In the genomic region with DNA sequence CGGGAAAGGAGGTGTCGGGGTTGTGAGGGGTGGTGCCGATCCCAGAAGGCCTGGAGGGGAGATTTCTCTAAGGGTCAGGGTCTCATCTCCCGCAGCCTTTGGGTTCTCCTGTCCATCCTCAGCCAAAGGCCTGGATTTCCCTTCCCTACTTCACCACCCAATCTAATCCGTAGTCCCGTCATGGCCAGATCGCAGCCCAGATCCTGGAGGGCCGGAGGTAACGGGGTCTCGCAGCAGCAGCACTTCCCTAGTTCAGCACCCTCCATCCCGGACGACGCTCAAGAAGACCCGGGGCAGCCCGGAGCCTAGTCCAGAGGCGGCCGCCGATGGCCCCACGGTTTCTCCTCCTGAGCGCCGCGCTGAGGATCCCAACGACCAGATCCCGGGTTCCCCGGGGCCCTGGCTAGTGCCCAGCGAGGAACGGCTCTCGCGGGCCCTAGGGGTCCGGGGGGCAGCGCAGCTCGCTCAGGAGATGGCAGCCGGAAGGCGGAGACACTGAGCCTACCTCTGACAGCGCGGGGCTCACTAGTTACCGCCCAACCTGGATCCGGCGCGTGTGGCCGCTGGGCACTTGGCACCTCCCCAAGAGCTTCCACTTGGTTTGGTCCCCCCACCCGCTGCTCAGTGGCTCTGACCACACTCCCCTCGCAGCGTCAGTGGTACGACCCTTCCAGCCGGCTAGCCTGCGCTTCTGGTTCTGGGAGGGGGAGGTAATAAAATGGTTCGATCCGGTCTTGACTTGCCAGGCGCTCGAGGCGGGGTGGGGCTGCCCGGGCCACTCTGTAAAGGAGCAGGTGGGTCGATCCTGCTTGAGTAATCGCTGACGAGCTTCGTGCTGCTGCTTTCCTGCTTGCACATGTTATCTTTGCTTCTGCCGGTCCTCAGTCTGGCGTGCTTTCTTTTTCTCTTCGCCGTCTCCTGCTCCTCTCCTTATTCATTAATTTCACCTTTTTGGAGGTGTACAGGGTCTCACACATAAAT, we compare ENCODE assay signal across 7 cellular contexts. TPM values are rescaled to one million over a fixed set of nuclear protein-coding genes. Genes with fewer than 3 reads are reported as not detected.
A peak's percentile ranks its signal among the peaks of the same experiment; 100 is the strongest.
DNase-seq lines count a peak whose midpoint lies in the region; ATAC-seq and TF ChIP-seq lines count a peak whose summit lies in the region.

No MANE protein-coding gene starts in this region.

- no peaks in the 10 kb centered on the region for H3K27me3 ChIP-seq in adrenal gland
- no peaks in the 10 kb centered on the region for H3K27me3 ChIP-seq in psoas muscle (ENCODE audit: insufficient read depth in 3 of 3, low read length in 2 of 3)

- intact Hi-C loops in adrenal gland (cut with DNase I) = no loop called here
- intact Hi-C loops in left cardiac atrium (cut with DNase I) = no loop called here
- intact Hi-C loops in psoas muscle (cut with DNase I) = no loop called here

- ATAC-seq in left cardiac atrium = peak; percentile 44 to 46
- ATAC-seq in psoas muscle = peak; percentile 41 to 63 (median 58)

- H3K36me3 ChIP-seq in KOPT-K1 (ENCODE audit: insufficient read depth, low read length) = no peaks in the 10 kb centered on the region
- no peaks in the 10 kb centered on the region for H3K36me3 ChIP-seq in adrenal gland (replicated peaks in 1 of 2)
- H3K36me3 ChIP-seq in psoas muscle (ENCODE audit: insufficient read depth in 1 of 2, low read depth in 1 of 2) = no peaks in the 10 kb centered on the region

- peaks cover 6% of the 10 kb centered on the region in 2 donors for H3K4me1 ChIP-seq in adrenal gland (replicated peaks in 1 of 2)
- no peaks in the 10 kb centered on the region for H3K4me1 ChIP-seq in psoas muscle

- H3K27ac ChIP-seq in KOPT-K1 (ENCODE audit: low read depth, low read length, poor library complexity, severe bottlenecking) (peak overlapping the region; percentile 78), adrenal gland (peak overlapping the region; percentile 86 to 92 (median 90)), psoas muscle (peak overlapping the region; percentile 93)

- peak overlapping the region in 2 of 4 donors; percentile 8 to 38 for H3K4me3 ChIP-seq in adrenal gland
- peak overlapping the region; percentile 67 for H3K4me3 ChIP-seq in psoas muscle

- 12 to 64% (median 28%) methylated on average over 7 to 61 of the region's 61 CpGs for WGBS in adrenal gland, 4 donors
- 5 to 37% (median 14%) methylated on average over 38 to 61 of the region's 61 CpGs for WGBS in psoas muscle, 3 donors

- TF ChIP-seq CTCF in adrenal gland (IDR thresholded peaks at IDR 0.05) (peak in 4 of 6 experiments; percentile 17 to 37 (median 20)), psoas muscle (IDR thresholded peaks at IDR 0.05) (peak; percentile 27)

- DNase-seq in SW 1271 (lab: John Stamatoyannopoulos, UW) (peak; percentile 65 to 79), adrenal gland (peak; percentile 84 to 95 (median 91)), left cardiac atrium (peak; percentile 83), psoas muscle (peak; percentile 80 to 91), DMS114 treated with DMSO at 0.1 percent for 48 hours (lab: John Stamatoyannopoulos, UW; ENCODE audit: unreplicated experiment) (no peak)

- H3K9me3 ChIP-seq in KOPT-K1 (ENCODE audit: insufficient read depth, low read length, poor library complexity, severe bottlenecking) = no peaks in the 10 kb centered on the region
- H3K9me3 ChIP-seq in adrenal gland (replicated peaks in 1 of 3) = no peaks in the 10 kb centered on the region
- no peaks in the 10 kb centered on the region for H3K9me3 ChIP-seq in psoas muscle

- TF ChIP-seq POLR2A in GM19099 (IDR thresholded peaks at IDR 0.05; ENCODE audit: extremely low read depth, insufficient read length, low read depth) = peak; percentile 42
- TF ChIP-seq POLR2A in adrenal gland (IDR thresholded peaks at IDR 0.05) = peak in 1 of 2 donors; percentile 48

RNA-seq across cellular contexts. Expression of gene MAGIX, which starts 3.6 kb away (rescaled TPM):
- total RNA-seq in adrenal gland = 10 to 100 TPM in 1 of 8 donors, 1 to 10 TPM in 7; 2.2 to 16.2 (median 2.9) TPM
- 1 to 10 TPM in 2 of 3 donors, under 1 TPM in 1; 0.59 to 8.4 (median 7.6) TPM for polyA plus RNA-seq in adrenal gland
- total RNA-seq in left cardiac atrium = 1 to 10 TPM; 7.7 to 7.9 TPM
- 1 to 10 TPM; 2.9 to 3.7 (median 3.5) TPM for total RNA-seq in psoas muscle
- polyA plus RNA-seq in psoas muscle = 1 to 10 TPM; 5.2 to 8.0 (median 5.3) TPM

RNA-seq across cellular contexts. Expression of gene PLP2, which starts 5.5 kb away (rescaled TPM):
- total RNA-seq in adrenal gland (100 to 1,000 TPM in 5 of 8 donors, 10 to 100 TPM in 3; 52.1 to 304 (median 152) TPM), left cardiac atrium (100 to 1,000 TPM in 1 of 2 donors, 10 to 100 TPM in 1; 97.5 to 114 TPM), psoas muscle (10 to 100 TPM; 17.8 to 80.7 (median 74.0) TPM)
- polyA plus RNA-seq in adrenal gland (100 to 1,000 TPM in 2 of 3 donors, 10 to 100 TPM in 1; 78.2 to 724 (median 324) TPM), psoas muscle (100 to 1,000 TPM in 2 of 3 donors, 10 to 100 TPM in 1; 76.5 to 320 (median 113) TPM)

RNA-seq across cellular contexts. Expression of gene PRICKLE3, which starts 20.0 kb away (rescaled TPM):
- 10 to 100 TPM in 7 of 8 donors, 1 to 10 TPM in 1; 6.3 to 46.8 (median 13.2) TPM for total RNA-seq in adrenal gland
- polyA plus RNA-seq in adrenal gland = 10 to 100 TPM in 1 of 3 donors, 1 to 10 TPM in 2; 5.7 to 10.9 (median 6.6) TPM
- total RNA-seq in left cardiac atrium = 10 to 100 TPM in 1 of 2 donors, 1 to 10 TPM in 1; 9.9 to 14.8 TPM
- 10 to 100 TPM; 14.1 to 17.6 (median 16.3) TPM for total RNA-seq in psoas muscle
- 10 to 100 TPM in 2 of 3 donors, 1 to 10 TPM in 1; 7.5 to 23.6 (median 18.1) TPM for polyA plus RNA-seq in psoas muscle

RNA-seq across cellular contexts. Expression of gene SYP, which starts 33.8 kb away (rescaled TPM):
- total RNA-seq in adrenal gland (10 to 100 TPM in 7 of 8 donors, 1 to 10 TPM in 1; 6.8 to 52.3 (median 18.3) TPM), left cardiac atrium (1 to 10 TPM; 1.8 to 2.8 TPM), psoas muscle (1 to 10 TPM in 2 of 4 donors, under 1 TPM in 2; 0.37 to 1.2 (median 0.83) TPM)
- polyA plus RNA-seq in adrenal gland (10 to 100 TPM; 18.6 to 73.1 (median 61.4) TPM), psoas muscle (1 to 10 TPM in 2 of 3 donors, under 1 TPM in 1; 0.76 to 1.6 (median 1.4) TPM)

RNA-seq across cellular contexts. Expression of gene GPKOW, which starts 42.7 kb away (rescaled TPM):
- total RNA-seq in adrenal gland = 10 to 100 TPM; 21.5 to 58.4 (median 27.0) TPM
- 10 to 100 TPM; 10.1 to 21.8 (median 11.3) TPM for polyA plus RNA-seq in adrenal gland
- 10 to 100 TPM; 17.1 to 19.4 TPM for total RNA-seq in left cardiac atrium
- 10 to 100 TPM; 26.7 to 28.8 (median 27.7) TPM for total RNA-seq in psoas muscle
- polyA plus RNA-seq in psoas muscle = 10 to 100 TPM; 25.9 to 29.4 (median 26.9) TPM
